In the genomic region with DNA sequence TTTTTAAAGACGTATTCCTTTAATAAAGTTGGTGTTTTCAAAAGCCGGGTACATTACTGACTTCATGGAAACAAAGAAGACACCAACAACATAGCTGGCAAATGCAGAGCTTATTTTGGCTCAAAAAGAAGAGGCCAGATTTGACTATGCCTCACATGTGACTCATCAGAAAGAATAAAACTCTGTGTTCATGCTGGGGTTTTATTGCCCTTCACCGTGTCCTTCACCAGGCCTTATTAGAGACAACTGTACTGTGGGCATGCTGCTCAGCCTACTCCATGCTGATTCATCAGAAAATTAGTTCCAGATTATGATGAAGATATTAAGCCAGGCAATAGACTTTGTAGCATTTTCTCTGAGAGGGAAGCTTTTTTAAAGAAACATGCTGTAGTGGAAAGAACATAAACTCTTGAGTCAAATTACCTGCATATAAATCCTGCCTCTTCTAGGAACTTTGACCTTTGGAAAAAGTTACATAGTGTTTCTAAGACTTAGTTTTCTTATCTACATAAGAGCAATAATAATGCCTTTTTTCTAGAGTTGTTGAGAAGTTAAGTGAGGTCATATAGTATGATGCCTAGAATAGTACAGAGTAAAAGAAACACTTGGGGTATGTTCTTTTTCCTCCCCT, we compare ENCODE assay signal across 9 cellular contexts.
A peak's percentile ranks its signal among the peaks of the same experiment; 100 is the strongest.
DNase-seq lines count a peak whose midpoint lies in the region; ATAC-seq, FAIRE-seq and TF ChIP-seq lines count a peak whose summit lies in the region.
"Had no signal": no experiment of that assay in that cellular context is flagged by ENCODE, and none has a peak within 500 bp of the region (broad histone marks: within the 10 kb centered on the region; RNA-seq: fewer than 3 reads in every experiment).

No MANE protein-coding gene starts in this region.

- intact Hi-C loops in heart left ventricle (cut with DNase I), result no loop called here
- intact Hi-C loops in transverse colon (cut with DNase I; ENCODE audit: low total_unique reads), result no loop called here

- H3K36me3 Mint-ChIP-seq in astrocyte (ENCODE audit: low read depth, unreplicated experiment), result peaks cover 15% of the 10 kb centered on the region
- H3K36me3 Mint-ChIP-seq in stimulated activated memory B cell treated with anti-CD40 and anti-IgM and Interleukin-4, amounts not matched to agents 10 μg/mL and 1 μg/mL and 100 μg/mL, for 72 hours, result no peaks in the 10 kb centered on the region
- H3K36me3 Mint-ChIP-seq: activated naive CD4-positive, alpha-beta T cell treated with anti-CD3 and anti-CD28 coated beads, Interleukin-2, amount 10 ng/mL, durations not matched to agents 7 days and 5 days had no signal

- peaks cover 26% of the 10 kb centered on the region for H3K4me1 Mint-ChIP-seq in astrocyte (ENCODE audit: low read depth, unreplicated experiment)
- peaks cover 7% of the 10 kb centered on the region for H3K4me1 Mint-ChIP-seq in stimulated activated memory B cell treated with anti-CD40 and anti-IgM and Interleukin-4, amounts not matched to agents 10 μg/mL and 1 μg/mL and 100 μg/mL, for 72 hours
- H3K4me1 Mint-ChIP-seq: activated naive CD4-positive, alpha-beta T cell treated with anti-CD3 and anti-CD28 coated beads, Interleukin-2, amount 10 ng/mL, durations not matched to agents 7 days and 5 days had no signal

- H4K20me1 ChIP-seq in astrocyte (ENCODE audit: insufficient read depth, low read length), result peaks cover 3% of the 10 kb centered on the region

- TF ChIP-seq CTCF in HFF-Myc (IDR thresholded peaks at IDR 0.05; ENCODE audit: low read depth, low read length, missing control alignments), result no peak
- no peak for TF ChIP-seq CTCF in astrocyte (IDR thresholded peaks at IDR 0.05; ENCODE audit: insufficient read depth, low read depth, low read length)
- no peak for TF ChIP-seq CTCF in heart left ventricle (IDR thresholded peaks at IDR 0.05)
- no peak for TF ChIP-seq CTCF in transverse colon (IDR thresholded peaks at IDR 0.05)

- H3K4me3 ChIP-seq in HFF-Myc (replicated peaks; ENCODE audit: low read depth, low read length) (no peak overlapping the region), astrocyte (ENCODE audit: insufficient read depth, low read depth, low read length) (no peak overlapping the region), heart left ventricle (no peak overlapping the region), transverse colon (no peak overlapping the region)

- H3K9me3 Mint-ChIP-seq in astrocyte (ENCODE audit: unreplicated experiment), result no peaks in the 10 kb centered on the region
- H3K9me3 Mint-ChIP-seq in stimulated activated memory B cell treated with anti-CD40 and anti-IgM and Interleukin-4, amounts not matched to agents 10 μg/mL and 1 μg/mL and 100 μg/mL, for 72 hours, result no peaks in the 10 kb centered on the region
- H3K9me3 Mint-ChIP-seq: activated naive CD4-positive, alpha-beta T cell treated with anti-CD3 and anti-CD28 coated beads, Interleukin-2, amount 10 ng/mL, durations not matched to agents 7 days and 5 days had no signal

- H2AFZ ChIP-seq in astrocyte (ENCODE audit: low read depth, low read length), result no peak overlapping the region

- peak in 3 of 4 donors; percentile 68 to 92 (median 83) for ATAC-seq in heart left ventricle
- ATAC-seq in stimulated activated memory B cell treated with anti-CD40 and anti-IgM and Interleukin-4, amounts not matched to agents 10 μg/mL and 1 μg/mL and 100 μg/mL, for 72 hours, result no peak

- DNase-seq in HFF-Myc (ENCODE audit: extremely low read depth, low read depth), result peak; percentile 97
- peak; percentile 90 for DNase-seq in astrocyte (ENCODE audit: low read depth)
- DNase-seq in heart left ventricle, result no peak
- peak; percentile 97 for DNase-seq in stromal cell of bone marrow (ENCODE audit: low read depth)
- no peak for DNase-seq in transverse colon
- DNase-seq in GM19239 (ENCODE audit: insufficient read length, low spot score), result no peak
- DNase-seq: activated naive CD4-positive, alpha-beta T cell treated with anti-CD3 and anti-CD28 coated beads, Interleukin-2, amount 10 ng/mL, durations not matched to agents 7 days and 5 days had no signal

- no peak for TF ChIP-seq POLR2A in heart left ventricle (IDR thresholded peaks at IDR 0.05)
- TF ChIP-seq POLR2A in transverse colon (IDR thresholded peaks at IDR 0.05), result no peak

- peak overlapping the region; percentile 72 for H3K4me2 ChIP-seq in astrocyte (ENCODE audit: low read length)

- peaks cover 3% of the 10 kb centered on the region for H3K79me2 ChIP-seq in astrocyte (ENCODE audit: insufficient read depth, low read length)

- FAIRE-seq in astrocyte (lab: Jason Lieb, UNC), result peak; percentile 88
- FAIRE-seq in GM19239 (lab: Jason Lieb, UNC), result no peak
- FAIRE-seq: TTC549 had no signal

- peak overlapping the region; percentile 81 for H3K27ac ChIP-seq in astrocyte (ENCODE audit: low read depth, low read length)
- H3K27ac ChIP-seq in heart left ventricle, result peak overlapping the region in 7 of 12 donors; percentile 2 to 57 (median 33)
- H3K27ac ChIP-seq in transverse colon, result peak overlapping the region in 2 of 4 donors; percentile 4 to 33

- H3K27me3 ChIP-seq in astrocyte (ENCODE audit: insufficient read depth, low read length) (no peaks in the 10 kb centered on the region), heart left ventricle (no peaks in the 10 kb centered on the region), transverse colon (no peaks in the 10 kb centered on the region)

- no peaks in the 10 kb centered on the region for H3K9me3 ChIP-seq in astrocyte (ENCODE audit: insufficient read depth, low read depth, low read length)
- no peaks in the 10 kb centered on the region for H3K9me3 ChIP-seq in heart left ventricle
- H3K9me3 ChIP-seq in transverse colon, result no peaks in the 10 kb centered on the region

- no peak for TF ChIP-seq EP300 in transverse colon (IDR thresholded peaks at IDR 0.05; ENCODE audit: low read depth)

- H3K4me1 ChIP-seq in astrocyte (ENCODE audit: insufficient read depth, low read length) (peaks cover 34% of the 10 kb centered on the region), heart left ventricle (peaks cover 0 to 22% (median 2%) of the 10 kb centered on the region in 12 donors), transverse colon (peaks cover 0 to 19% (median 13%) of the 10 kb centered on the region in 4 donors)

- H3K27ac Mint-ChIP-seq in astrocyte (ENCODE audit: unreplicated experiment), result peak overlapping the region; percentile 70
- H3K27ac Mint-ChIP-seq in stimulated activated memory B cell treated with anti-CD40 and anti-IgM and Interleukin-4, amounts not matched to agents 10 μg/mL and 1 μg/mL and 100 μg/mL, for 72 hours, result no peak overlapping the region
- H3K27ac Mint-ChIP-seq: activated naive CD4-positive, alpha-beta T cell treated with anti-CD3 and anti-CD28 coated beads, Interleukin-2, amount 10 ng/mL, durations not matched to agents 7 days and 5 days had no signal

- H3K27me3 Mint-ChIP-seq in astrocyte (ENCODE audit: low read depth, unreplicated experiment), result no peaks in the 10 kb centered on the region
- no peaks in the 10 kb centered on the region for H3K27me3 Mint-ChIP-seq in stimulated activated memory B cell treated with anti-CD40 and anti-IgM and Interleukin-4, amounts not matched to agents 10 μg/mL and 1 μg/mL and 100 μg/mL, for 72 hours
- H3K27me3 Mint-ChIP-seq: activated naive CD4-positive, alpha-beta T cell treated with anti-CD3 and anti-CD28 coated beads, Interleukin-2, amount 10 ng/mL, durations not matched to agents 7 days and 5 days had no signal

- H3K36me3 ChIP-seq in astrocyte (ENCODE audit: insufficient read depth, low read length) (no peaks in the 10 kb centered on the region), heart left ventricle (peaks cover 0 to 13% (median 0%) of the 10 kb centered on the region in 9 donors), transverse colon (no peaks in the 10 kb centered on the region)

- 57 to 84% (median 74%) methylated on average over 3 of the region's 3 CpGs for WGBS in heart left ventricle, 4 donors
- 38 to 42% methylated on average over 2 to 3 of the region's 3 CpGs for WGBS in transverse colon (ENCODE audit: low coverage in 1 of 2), 2 donors

- in situ Hi-C loops in transverse colon (cut with MboI; ENCODE audit: low pct_ligation_motif_present in 1 of 4, low pct_unique_long_range_greater_than_20kb in 1 of 4, low sequenced_read_pairs in 3 of 4), result no loop called here

- no peak overlapping the region for H3K4me3 Mint-ChIP-seq in astrocyte (ENCODE audit: unreplicated experiment)
- H3K4me3 Mint-ChIP-seq in stimulated activated memory B cell treated with anti-CD40 and anti-IgM and Interleukin-4, amounts not matched to agents 10 μg/mL and 1 μg/mL and 100 μg/mL, for 72 hours, result no peak overlapping the region
- H3K4me3 Mint-ChIP-seq: activated naive CD4-positive, alpha-beta T cell treated with anti-CD3 and anti-CD28 coated beads, Interleukin-2, amount 10 ng/mL, durations not matched to agents 7 days and 5 days had no signal

- H3K9ac ChIP-seq in astrocyte (ENCODE audit: low read length), result peak overlapping the region; percentile 24

Comparison
In these comparisons a context has a peak if more than half of its experiments do, and no peak if none do; other contexts are left out.
1. DNase-seq: peak in HFF-Myc (single experiment), astrocyte (single experiment) and stromal cell of bone marrow (single experiment); none in heart left ventricle (0 of 5), transverse colon (single experiment) and GM19239 (single experiment).